In genomic region chr6:34144581-34145160, GRCh38 we compare ENCODE assay signal across 8 cellular contexts. TPM values are rescaled to one million over a fixed set of nuclear protein-coding genes. Genes with fewer than 3 reads are reported as not detected.
A peak's percentile ranks its signal among the peaks of the same experiment; 100 is the strongest.
DNase-seq lines count a peak whose midpoint lies in the region; ATAC-seq and TF ChIP-seq lines count a peak whose summit lies in the region.
"Had no signal": no experiment of that assay in that cellular context is flagged by ENCODE, and none has a peak within 500 bp of the region (broad histone marks: within the 10 kb centered on the region; RNA-seq: fewer than 3 reads in every experiment).

No MANE protein-coding gene starts in this region.

- H3F3A ChIP-seq in GM23248 (ENCODE audit: insufficient read depth): 0 out of 2 replicates have a peak, but pooled peaks cover 3% of the 10 kb centered on the region

- ATAC-seq in RWPE2 (ENCODE audit: low read depth): no peak
- ATAC-seq in HG02759 (IDR thresholded peaks at IDR 0.05; ENCODE audit: unreplicated experiment): no peak

- no peaks in the 10 kb centered on the region for H3K9me2 ChIP-seq in GM23248 (ENCODE audit: insufficient read depth)

- peak overlapping the region; percentile 80 for H3K4me3 Mint-ChIP-seq in glutamatergic neuron (ENCODE audit: unreplicated experiment)

- H4K20me1 ChIP-seq in GM23248 (ENCODE audit: insufficient read depth): no peaks in the 10 kb centered on the region

- peaks cover 11% of the 10 kb centered on the region for H3K27me3 Mint-ChIP-seq in glutamatergic neuron (ENCODE audit: unreplicated experiment)

- DNase-seq in GM23248 (peak; percentile 27), RWPE2 (ENCODE audit: low spot score) (peak; percentile 55), glutamatergic neuron (peak; percentile 43), mucosa of gallbladder (ENCODE audit: low spot score) (no peak)
- no peak for DNase-seq in stimulated activated CD8-positive, alpha-beta memory T cell treated with anti-CD3 and anti-CD28 coated beads, Interleukin-4, amount 100 ng/mL, for 48 hours

- H3K4me3 ChIP-seq in GM23248: peak overlapping the region; percentile 74
- peak overlapping the region; percentile 23 for H3K4me3 ChIP-seq in RWPE2 (ENCODE audit: severe bottlenecking)
- H3K4me3 ChIP-seq in skeletal muscle satellite cell (ENCODE audit: low read length): peak overlapping the region; percentile 68

- in situ Hi-C loops in GM23248 (cut with MboI): no loop called here

- no peaks in the 10 kb centered on the region for H3K36me3 Mint-ChIP-seq in glutamatergic neuron (ENCODE audit: unreplicated experiment)

- no peaks in the 10 kb centered on the region for H3K79me2 ChIP-seq in GM23248 (ENCODE audit: insufficient read depth)

- peaks cover 65% of the 10 kb centered on the region for H3K4me1 Mint-ChIP-seq in glutamatergic neuron (ENCODE audit: low read depth, unreplicated experiment)

- H2AFZ ChIP-seq in GM23248: peak overlapping the region; percentile 64

- H3K4me1 ChIP-seq in GM23248 (ENCODE audit: insufficient read depth) (no peaks in the 10 kb centered on the region), RWPE2 (ENCODE audit: insufficient read depth, poor library complexity, severe bottlenecking) (no peaks in the 10 kb centered on the region), skeletal muscle satellite cell (ENCODE audit: control insufficient read depth, insufficient read depth, low read length) (peaks cover 21% of the 10 kb centered on the region)

- H3K27ac ChIP-seq in GM23248 (no peak overlapping the region), RWPE2 (ENCODE audit: poor library complexity, severe bottlenecking) (no peak overlapping the region)

- no peaks in the 10 kb centered on the region for H3K9me3 ChIP-seq in GM23248 (ENCODE audit: low read depth)
- no peaks in the 10 kb centered on the region for H3K9me3 ChIP-seq in RWPE2 (ENCODE audit: severe bottlenecking)
- no peaks in the 10 kb centered on the region for H3K9me3 ChIP-seq in skeletal muscle satellite cell (replicated peaks; ENCODE audit: low read length)

- H3K27me3 ChIP-seq in GM23248 (replicated peaks; ENCODE audit: insufficient read depth) (peaks cover 41% of the 10 kb centered on the region), RWPE2 (ENCODE audit: insufficient read depth, poor library complexity, severe bottlenecking) (peaks cover 27% of the 10 kb centered on the region), skeletal muscle satellite cell (ENCODE audit: control insufficient read depth, insufficient read depth, low read length) (peaks cover 82% of the 10 kb centered on the region)

- H3K9ac ChIP-seq in GM23248 (no peak overlapping the region), skeletal muscle satellite cell (ENCODE audit: low read depth, low read length) (no peak overlapping the region)

- WGBS in GM23248 (ENCODE audit: low coverage in 1 of 2, low lambda C conversion rate in 2 of 2, missing lambda C conversion rate in 2 of 2), 2 experiments: 2 to 3% methylated on average over 43 to 52 of the region's 58 CpGs

- no peak for TF ChIP-seq CTCF in RWPE2 (IDR thresholded peaks at IDR 0.05; ENCODE audit: poor library complexity, severe bottlenecking)
- no peak for TF ChIP-seq CTCF in glutamatergic neuron (IDR thresholded peaks at IDR 0.05; ENCODE audit: partially characterized antibody, unreplicated experiment)

- peak overlapping the region; percentile 53 for H3K4me2 ChIP-seq in GM23248 (ENCODE audit: unreplicated experiment)
- H3K4me2 ChIP-seq in skeletal muscle satellite cell (ENCODE audit: low read length): peak overlapping the region; percentile 86

- peak overlapping the region; percentile 52 for H3K27ac Mint-ChIP-seq in glutamatergic neuron (ENCODE audit: unreplicated experiment)

- H3K36me3 ChIP-seq in GM23248 (ENCODE audit: low read depth): no peaks in the 10 kb centered on the region
- H3K36me3 ChIP-seq in RWPE2 (ENCODE audit: low read depth): no peaks in the 10 kb centered on the region
- no peaks in the 10 kb centered on the region for H3K36me3 ChIP-seq in skeletal muscle satellite cell (ENCODE audit: insufficient read depth, low read length)

- peaks cover 16% of the 10 kb centered on the region for H3K9me3 Mint-ChIP-seq in glutamatergic neuron (ENCODE audit: unreplicated experiment)

RNA-seq across cellular contexts. Expression of gene GRM4, which starts 1.2 kb away (rescaled TPM):
- 0.22 and 0.38 TPM in 2 replicates for total RNA-seq in GM23248 (2014; rRNA removed; shearing (Covaris generic))
- 0.10 and 0.57 TPM in 2 replicates for polyA plus RNA-seq in GM23248 (2016; fragmentation: Nextera tagmentation; extraction: Ambion mirVana)
- total RNA-seq in glutamatergic neuron (ENCODE audit: unreplicated experiment) (119 TPM), mucosa of gallbladder (not detected)
- total RNA-seq in skeletal muscle satellite cell (2012; rRNA removed): not detected in 2 replicates
- total RNA-seq: pulmonary artery endothelial cell had no signal

Comparison
In these comparisons a context has a peak if more than half of its experiments do, and no peak if none do; other contexts are left out.
1. DNase-seq: peak in GM23248 (single experiment), RWPE2 (single experiment) and glutamatergic neuron (single experiment); none in mucosa of gallbladder (single experiment) and stimulated activated CD8-positive, alpha-beta memory T cell treated with anti-CD3 and anti-CD28 coated beads, Interleukin-4, amount 100 ng/mL, for 48 hours (single experiment).
2. H3K4me3 ChIP-seq: peak in every context shown above with its lines; median percentile 74 in GM23248; 68 in skeletal muscle satellite cell; 23 in RWPE2.
3. RNA of gene GRM4, which starts 1.2 kb away (total RNA-seq): 119 TPM in glutamatergic neuron (single experiment); 0.22 to 0.38 TPM in GM23248 and not detected in mucosa of gallbladder (single experiment); every median in the first group is over 10 times any median in the second.